26 cellular contexts compared by ENCODE assay signal in the genomic region with DNA sequence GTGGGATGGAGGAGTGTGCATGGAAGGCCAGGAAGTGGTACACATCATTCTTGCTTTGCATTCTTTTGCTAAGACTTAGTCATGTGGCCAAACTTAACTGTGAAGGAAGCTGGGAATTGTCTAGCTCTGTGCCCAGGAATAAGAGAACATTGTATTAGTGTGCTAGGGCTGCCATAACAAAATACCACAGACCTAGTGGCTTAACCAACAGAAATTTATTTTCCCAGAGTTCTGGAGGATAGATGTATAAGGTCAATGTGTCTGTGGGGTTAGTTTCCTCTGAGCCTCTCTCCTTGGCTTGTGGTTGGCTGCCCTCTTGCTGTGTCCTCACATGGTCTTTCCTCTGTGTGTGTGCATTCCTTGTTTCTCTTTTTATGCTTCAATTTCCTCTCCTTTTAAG. TPM values are rescaled to one million over a fixed set of nuclear protein-coding genes. Genes with fewer than 3 reads are reported as not detected.
DNase-seq lines count a peak whose midpoint lies in the region; ATAC-seq, FAIRE-seq and TF ChIP-seq lines count a peak whose summit lies in the region.
"Had no signal": no experiment of that assay in that cellular context is flagged by ENCODE, and none has a peak within 500 bp of the region (broad histone marks: within the 10 kb centered on the region; RNA-seq: fewer than 3 reads in every experiment).

No MANE protein-coding gene starts in this region.

- ATAC-seq in HG02678 (IDR thresholded peaks at IDR 0.05; ENCODE audit: unreplicated experiment) (no peak), GM21528 (IDR thresholded peaks at IDR 0.05; ENCODE audit: low FRiP score, unreplicated experiment) (no peak)
- ATAC-seq: activated CD8-positive, alpha-beta T cell treated with anti-CD3 and anti-CD28 coated beads for 36 hours; esophagus mucosa; GM23338; WTC11 had no signal

- no peaks in the 10 kb centered on the region for H3K79me2 ChIP-seq in mammary epithelial cell (ENCODE audit: insufficient read depth, low read length)
- peaks cover 4% of the 10 kb centered on the region for H3K79me2 ChIP-seq in astrocyte (ENCODE audit: insufficient read depth, low read length)

- H3K4me2 ChIP-seq in mammary epithelial cell (ENCODE audit: insufficient read depth, low read depth, low read length) (no peak overlapping the region), astrocyte (ENCODE audit: low read length) (no peak overlapping the region)
- H3K4me2 ChIP-seq: GM23338 had no signal

- peaks cover 5% of the 10 kb centered on the region for H3K36me3 Mint-ChIP-seq in astrocyte (ENCODE audit: low read depth, unreplicated experiment)
- H3K36me3 Mint-ChIP-seq: WTC11 had no signal

- no TSS peak for BruUV-seq in mammary epithelial cell (replicated peaks; lab: Mats Ljungman, UMichigan)

- CTCF ChIA-PET in mammary epithelial cell (lab: Charles Lee; ENCODE audit: low non-redundant PET): no interaction called here

- no peak for FAIRE-seq in astrocyte (lab: Jason Lieb, UNC)
- FAIRE-seq: GM12891 had no signal

- in situ Hi-C loops in mammary epithelial cell (cut with MboI; ENCODE audit: low sequenced_read_pairs in 2 of 2) (no loop called here), transverse colon (cut with MboI; ENCODE audit: low pct_ligation_motif_present in 1 of 4, low pct_unique_long_range_greater_than_20kb in 1 of 4, low sequenced_read_pairs in 3 of 4) (no loop called here)

- no peak for TF ChIP-seq EP300 in transverse colon (IDR thresholded peaks at IDR 0.05; ENCODE audit: low read depth)

- DNase-seq in mammary epithelial cell (peak; percentile 3), breast epithelium (ENCODE audit: low spot score in 2 of 2) (no peak), astrocyte (ENCODE audit: low read depth) (peak; percentile 30), myocyte (ENCODE audit: low read depth) (peak; percentile 31), transverse colon (no peak), mucosa of gallbladder (ENCODE audit: low spot score) (no peak)
- DNase-seq: 8988T; activated CD8-positive, alpha-beta T cell treated with anti-CD3 and anti-CD28 coated beads for 36 hours; activated T-cell treated with anti-CD3 and anti-CD28 coated beads, Interleukin-2, amount 50 U/mL, for 48 hours; GF-D8; heart left ventricle; MV-4-11; NCI-H187; NCI-H446 treated with DMSO at 0.1 percent for 48 hours; SHP77 treated with DMSO at 0.1 percent for 48 hours had no signal

- H3K36me3 ChIP-seq in mammary epithelial cell (ENCODE audit: insufficient read depth, low read length) (no peaks in the 10 kb centered on the region), breast epithelium (no peaks in the 10 kb centered on the region), astrocyte (ENCODE audit: insufficient read depth, low read length) (peaks cover 3% of the 10 kb centered on the region), transverse colon (no peaks in the 10 kb centered on the region)
- H3K36me3 ChIP-seq: tibial nerve had no signal

- no peaks in the 10 kb centered on the region for H3K9me3 Mint-ChIP-seq in astrocyte (ENCODE audit: unreplicated experiment)
- H3K9me3 Mint-ChIP-seq: activated CD8-positive, alpha-beta T cell treated with anti-CD3 and anti-CD28 coated beads for 36 hours; activated naive CD4-positive, alpha-beta T cell treated with anti-CD3 and anti-CD28 coated beads, Interleukin-2, amount 50 U/mL, for 24 hours; GM23338; memory B cell; T-helper 1 cell treated with Interleukin-12 subunit alpha and Interleukin-12 subunit beta and Interleukin-4 antibody, amounts not matched to agents 30 μg/mL and 1 μg/mL, for 36 hours; WTC11 had no signal

- no peak overlapping the region for H3K27ac ChIP-seq in mammary epithelial cell (ENCODE audit: insufficient read depth, low read depth, low read length)
- H3K27ac ChIP-seq in breast epithelium: no peak overlapping the region
- no peak overlapping the region for H3K27ac ChIP-seq in astrocyte (ENCODE audit: low read depth, low read length)
- peak overlapping the region in 3 of 4 donors; percentile 19 to 58 (median 43) for H3K27ac ChIP-seq in transverse colon
- H3K27ac ChIP-seq: cardiac muscle cell, tibial nerve had no signal

- H3K4me1 Mint-ChIP-seq in astrocyte (ENCODE audit: low read depth, unreplicated experiment): peaks cover 14% of the 10 kb centered on the region

- dilution Hi-C loops in mammary epithelial cell (cut with HindIII; ENCODE audit: low sequenced_read_pairs): no loop called here

- no peak overlapping the region for H3K4me3 Mint-ChIP-seq in astrocyte (ENCODE audit: unreplicated experiment)
- H3K4me3 Mint-ChIP-seq: activated CD8-positive, alpha-beta T cell treated with anti-CD3 and anti-CD28 coated beads for 36 hours; activated naive CD4-positive, alpha-beta T cell treated with anti-CD3 and anti-CD28 coated beads, Interleukin-2, amount 50 U/mL, for 24 hours; GM23338; memory B cell; T-helper 1 cell treated with Interleukin-12 subunit alpha and Interleukin-12 subunit beta and Interleukin-4 antibody, amounts not matched to agents 30 μg/mL and 1 μg/mL, for 36 hours; WTC11 had no signal

- no peak for TF ChIP-seq CTCF in mammary epithelial cell (conservative IDR thresholded peaks at IDR 0.05 in 1 of 2, IDR thresholded peaks at IDR 0.05 in 1 of 2; ENCODE audit: extremely low read depth in 1 of 2, insufficient read depth in 1 of 2, low read depth in 1 of 2, low read length in 2 of 2)
- no peak for TF ChIP-seq CTCF in breast epithelium (IDR thresholded peaks at IDR 0.05)
- TF ChIP-seq CTCF in astrocyte (IDR thresholded peaks at IDR 0.05; ENCODE audit: insufficient read depth, low read depth, low read length): no peak
- TF ChIP-seq CTCF in transverse colon (IDR thresholded peaks at IDR 0.05): no peak

- H3K27ac Mint-ChIP-seq in astrocyte (ENCODE audit: unreplicated experiment): peak overlapping the region; percentile 16
- H3K27ac Mint-ChIP-seq: activated CD8-positive, alpha-beta T cell treated with anti-CD3 and anti-CD28 coated beads for 36 hours; activated naive CD4-positive, alpha-beta T cell treated with anti-CD3 and anti-CD28 coated beads, Interleukin-2, amount 50 U/mL, for 24 hours; GM23338; memory B cell; T-helper 1 cell treated with Interleukin-12 subunit alpha and Interleukin-12 subunit beta and Interleukin-4 antibody, amounts not matched to agents 30 μg/mL and 1 μg/mL, for 36 hours; WTC11 had no signal

- no peaks in the 10 kb centered on the region for H3K9me3 ChIP-seq in mammary epithelial cell (replicated peaks; ENCODE audit: insufficient read depth, low read length)
- no peaks in the 10 kb centered on the region for H3K9me3 ChIP-seq in breast epithelium
- H3K9me3 ChIP-seq in astrocyte (ENCODE audit: insufficient read depth, low read depth, low read length): no peaks in the 10 kb centered on the region
- H3K9me3 ChIP-seq in transverse colon: no peaks in the 10 kb centered on the region
- H3K9me3 ChIP-seq: heart left ventricle, tibial nerve had no signal

- no peaks in the 10 kb centered on the region for H3K27me3 ChIP-seq in mammary epithelial cell (ENCODE audit: insufficient read depth, low read length)
- no peaks in the 10 kb centered on the region for H3K27me3 ChIP-seq in breast epithelium
- no peaks in the 10 kb centered on the region for H3K27me3 ChIP-seq in astrocyte (ENCODE audit: insufficient read depth, low read length)
- H3K27me3 ChIP-seq in transverse colon: no peaks in the 10 kb centered on the region
- H3K27me3 ChIP-seq: cardiac muscle cell, heart left ventricle, tibial nerve had no signal

- H3K9ac ChIP-seq in mammary epithelial cell (ENCODE audit: insufficient read depth, low read length) (no peak overlapping the region), astrocyte (ENCODE audit: low read length) (no peak overlapping the region)

- intact Hi-C loops in mammary epithelial cell (cut with micrococcal nuclease) (loop anchor here (10.0 kb wide), 1 partner anchor 699 kb away; no protein-coding TSS in a partner anchor), breast epithelium (cut with DNase I; ENCODE audit: low total_unique reads) (no loop called here), transverse colon (cut with DNase I; ENCODE audit: low total_unique reads) (no loop called here)

- H3K27me3 Mint-ChIP-seq in astrocyte (ENCODE audit: low read depth, unreplicated experiment): no peaks in the 10 kb centered on the region
- H3K27me3 Mint-ChIP-seq: activated CD8-positive, alpha-beta T cell treated with anti-CD3 and anti-CD28 coated beads for 36 hours; activated naive CD4-positive, alpha-beta T cell treated with anti-CD3 and anti-CD28 coated beads, Interleukin-2, amount 50 U/mL, for 24 hours; memory B cell had no signal

- H3K4me1 ChIP-seq in mammary epithelial cell (ENCODE audit: insufficient read depth, low read length) (peaks cover 4% of the 10 kb centered on the region), breast epithelium (no peaks in the 10 kb centered on the region), astrocyte (ENCODE audit: insufficient read depth, low read length) (no peaks in the 10 kb centered on the region), transverse colon (peaks cover 0 to 6% (median 3%) of the 10 kb centered on the region in 4 donors)

- H3K4me3 ChIP-seq in mammary epithelial cell (replicated peaks in 1 of 3; ENCODE audit: insufficient read depth in 1 of 3, low read depth in 2 of 3, low read length in 3 of 3) (no peak overlapping the region), breast epithelium (no peak overlapping the region), astrocyte (ENCODE audit: insufficient read depth, low read depth, low read length) (no peak overlapping the region), transverse colon (no peak overlapping the region)
- H3K4me3 ChIP-seq: cardiac muscle cell, GM23338, heart left ventricle, tibial nerve had no signal

- H4K20me1 ChIP-seq in mammary epithelial cell (ENCODE audit: insufficient read depth, low read length) (no peaks in the 10 kb centered on the region), astrocyte (ENCODE audit: insufficient read depth, low read length) (peaks cover 6% of the 10 kb centered on the region)

- no peak overlapping the region for H2AFZ ChIP-seq in mammary epithelial cell (ENCODE audit: low read depth, low read length)
- peak overlapping the region; percentile 8 for H2AFZ ChIP-seq in astrocyte (ENCODE audit: low read depth, low read length)
- H2AFZ ChIP-seq: GM23338 had no signal

- TF ChIP-seq POLR2A in breast epithelium (IDR thresholded peaks at IDR 0.05) (no peak), transverse colon (IDR thresholded peaks at IDR 0.05) (no peak)

RNA-seq across cellular contexts. Expression of a gene that starts 32.4 kb away (rescaled TPM):
- total RNA-seq in mammary epithelial cell: 10 to 100 TPM; 77.8 to 83.2 TPM
- polyA plus RNA-seq in mammary epithelial cell: 21.0 TPM
- polyA minus RNA-seq in mammary epithelial cell: 52.4 TPM
- total RNA-seq in breast epithelium: 100 to 1,000 TPM in 1 of 3 donors, 10 to 100 TPM in 2; 30.2 to 137 (median 39.2) TPM
- 38.9 and 44.3 TPM in 2 replicates for total RNA-seq in astrocyte
- 170 and 190 TPM in 2 replicates for total RNA-seq in myocyte
- polyA plus RNA-seq in myocyte (2012): 52.9 TPM
- total RNA-seq in transverse colon: 10 to 100 TPM; 21.9 to 93.0 (median 48.8) TPM
- total RNA-seq in mucosa of gallbladder: 107 TPM

Comparison
In these comparisons a context has a peak if more than half of its experiments do, and no peak if none do; other contexts are left out.
1. DNase-seq: peak in mammary epithelial cell (single experiment), astrocyte (single experiment) and myocyte (single experiment); none in breast epithelium (0 of 2), transverse colon (single experiment) and mucosa of gallbladder (single experiment).
2. H3K27ac ChIP-seq: peak in transverse colon (3 of 4); none in mammary epithelial cell (single experiment), breast epithelium (0 of 2) and astrocyte (single experiment).